1 cellular context compared by ENCODE assay signal in genomic region chr12:113649256-113649830, GRCh38.
TF ChIP-seq lines count a peak whose summit lies in the region.

No MANE protein-coding gene starts in this region.

TF ChIP-seq in K562, 482 proteins besides CTCF, POLR2A, EP300 and RAD21 (continued from another document and continues in another):
- TF ChIP-seq GTF3C2 (IDR thresholded peaks at IDR 0.05; ENCODE audit: borderline replicate concordance, extremely low read depth, insufficient read length), result no peak
- TF ChIP-seq MYNN (IDR thresholded peaks at IDR 0.05), result peak; percentile 98
- no peak for TF ChIP-seq MYNN (CRISPR knock-in tag; IDR thresholded peaks at IDR 0.05)
- TF ChIP-seq ZBTB43 (CRISPR knock-in tag; IDR thresholded peaks at IDR 0.05), result peak; percentile 95
- peak; percentile 77 for TF ChIP-seq MBD2 (IDR thresholded peaks at IDR 0.05; ENCODE audit: borderline replicate concordance, low read depth)
- TF ChIP-seq XRCC3 (IDR thresholded peaks at IDR 0.05), result no peak
- TF ChIP-seq SMARCE1 (IDR thresholded peaks at IDR 0.05), result peak; percentile 99
- no peak for TF ChIP-seq ARID2 (IDR thresholded peaks at IDR 0.05)
- peak; percentile 75 for TF ChIP-seq ZNF134 (CRISPR knock-in tag; conservative IDR thresholded peaks at IDR 0.05)
- peak; percentile 99 for TF ChIP-seq MAX (CRISPR knock-in tag; IDR thresholded peaks at IDR 0.05)
- TF ChIP-seq NCOA4 (IDR thresholded peaks at IDR 0.05; ENCODE audit: partially characterized antibody), result peak; percentile 76
- TF ChIP-seq SRSF7 (optimal IDR thresholded peaks at IDR 0.05; ENCODE audit: low read depth, low read length), result no peak
- TF ChIP-seq GATAD2A (IDR thresholded peaks at IDR 0.05), result peak; percentile 88
- no peak for TF ChIP-seq ZNF518B (CRISPR knock-in tag; IDR thresholded peaks at IDR 0.05)
- no peak for TF ChIP-seq ZNF280B (CRISPR knock-in tag; IDR thresholded peaks at IDR 0.05)
- TF ChIP-seq HDAC1 (IDR thresholded peaks at IDR 0.05), result peak; percentile 84 to 94; a peak in 3 of 4 replicates
- peak; percentile 97 for TF ChIP-seq GATAD2B (IDR thresholded peaks at IDR 0.05; ENCODE audit: borderline replicate concordance)
- TF ChIP-seq LCOR (CRISPR knock-in tag; IDR thresholded peaks at IDR 0.05), result peak; percentile 89
- TF ChIP-seq SMC3 (conservative IDR thresholded peaks at IDR 0.05; ENCODE audit: insufficient read depth, low read depth, low read length), result no peak
- 0 out of 2 replicates have a peak, but pooled peaks have one; percentile 55 for TF ChIP-seq ZNF511 (CRISPR knock-in tag; IDR thresholded peaks at IDR 0.05)
- peak; percentile 66 for TF ChIP-seq FOXJ2 (tag; IDR thresholded peaks at IDR 0.05)
- no peak for TF ChIP-seq ATF1 (CRISPR knock-in tag; IDR thresholded peaks at IDR 0.05)
- peak; percentile 93 for TF ChIP-seq ATF1 (tag; IDR thresholded peaks at IDR 0.05)
- TF ChIP-seq E2F1 (CRISPR knock-in tag; IDR thresholded peaks at IDR 0.05), result peak; percentile 54; the same call in 1 of the 2 replicates
- TF ChIP-seq NBN (IDR thresholded peaks at IDR 0.05; ENCODE audit: low read depth), result peak; percentile 96
- no peak for TF ChIP-seq RBM39 (optimal IDR thresholded peaks at IDR 0.05; ENCODE audit: low read depth, low read length)
- TF ChIP-seq MAZ (CRISPR knock-in tag; conservative IDR thresholded peaks at IDR 0.05 in 1 of 2, IDR thresholded peaks at IDR 0.05 in 1 of 2), result peak; percentile 78 to 95
- TF ChIP-seq XRCC4 (IDR thresholded peaks at IDR 0.05; ENCODE audit: extremely low read depth, insufficient read depth, insufficient read length), result no peak
- no peak for TF ChIP-seq TRIM25 (IDR thresholded peaks at IDR 0.05; ENCODE audit: borderline replicate concordance)
- TF ChIP-seq FOSL1 (tag; conservative IDR thresholded peaks at IDR 0.05), result peak; percentile 86
- no peak for TF ChIP-seq SIN3B (IDR thresholded peaks at IDR 0.05; ENCODE audit: low read depth)
- no peak for TF ChIP-seq NR0B1 (IDR thresholded peaks at IDR 0.05; ENCODE audit: partially characterized antibody)
- TF ChIP-seq ZNF408 (CRISPR knock-in tag; IDR thresholded peaks at IDR 0.05; ENCODE audit: low read depth), result no peak
- TF ChIP-seq ZNF224 (CRISPR knock-in tag; IDR thresholded peaks at IDR 0.05), result no peak
- no peak for TF ChIP-seq ZNF431 (CRISPR knock-in tag; IDR thresholded peaks at IDR 0.05)
- TF ChIP-seq RBM14 (IDR thresholded peaks at IDR 0.05; ENCODE audit: borderline replicate concordance, insufficient read depth, low read depth, low read length), result no peak
- peak; percentile 65 for TF ChIP-seq ZBTB12 (CRISPR knock-in tag; IDR thresholded peaks at IDR 0.05)
- TF ChIP-seq E2F8 (IDR thresholded peaks at IDR 0.05; ENCODE audit: low read depth, partially characterized antibody), result peak; percentile 80
- no peak for TF ChIP-seq KLF10 (CRISPR knock-in tag; IDR thresholded peaks at IDR 0.05)
- no peak for TF ChIP-seq ZC3H8 (IDR thresholded peaks at IDR 0.05)
- no peak for TF ChIP-seq ZZZ3 (IDR thresholded peaks at IDR 0.05)
- no peak for TF ChIP-seq ZNF277 (CRISPR knock-in tag; IDR thresholded peaks at IDR 0.05; ENCODE audit: borderline replicate concordance)
- TF ChIP-seq ZNF79 (CRISPR knock-in tag; IDR thresholded peaks at IDR 0.05; ENCODE audit: low read depth), result peak; percentile 34; the same call in 1 of the 2 replicates
- no peak for TF ChIP-seq EWSR1 (IDR thresholded peaks at IDR 0.05; ENCODE audit: borderline replicate concordance, low read depth, partially characterized antibody)
- no peak for TF ChIP-seq SMAD2 (IDR thresholded peaks at IDR 0.05; ENCODE audit: low read depth, low read length)
